ENCODE assay signal across 12 cellular contexts in the genomic region with DNA sequence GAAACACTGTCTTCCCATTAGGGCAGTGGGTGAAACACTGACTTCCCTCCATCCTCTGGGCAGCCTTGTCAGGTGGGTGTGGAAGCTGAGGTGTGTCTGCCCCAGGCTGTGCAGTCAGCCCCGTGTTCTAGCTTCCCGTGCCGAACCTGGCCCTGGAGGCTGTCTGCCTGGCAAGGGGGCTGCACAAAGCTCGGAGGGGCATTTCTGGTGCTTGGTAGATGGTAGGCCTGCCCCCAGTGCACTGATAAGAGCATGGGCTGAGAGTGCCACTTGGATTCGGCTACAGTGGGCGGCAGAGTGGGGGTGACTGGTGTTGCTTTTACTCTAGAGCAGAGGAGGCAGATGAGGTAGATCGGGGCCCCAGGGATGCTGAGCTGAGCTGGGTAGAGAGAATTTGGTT. TPM values are rescaled to one million over a fixed set of nuclear protein-coding genes. Genes with fewer than 3 reads are reported as not detected.
A peak's percentile ranks its signal among the peaks of the same experiment; 100 is the strongest.
DNase-seq lines count a peak whose midpoint lies in the region; ATAC-seq and TF ChIP-seq lines count a peak whose summit lies in the region.
"Had no signal": no experiment of that assay in that cellular context is flagged by ENCODE, and none has a peak within 500 bp of the region (broad histone marks: within the 10 kb centered on the region; RNA-seq: fewer than 3 reads in every experiment).

No MANE protein-coding gene starts in this region.

- TF ChIP-seq RAD21 in IMR-90 (IDR thresholded peaks at IDR 0.05; ENCODE audit: low read length), result no peak

- H3K27ac ChIP-seq in IMR-90 (ENCODE audit: insufficient read depth, low read length) (peak overlapping the region; percentile 26; the same call in 1 of the 2 replicates), epithelial cell of prostate (peak overlapping the region; percentile 93), esophagus muscularis mucosa (replicated peaks in 1 of 4) (no peak overlapping the region), body of pancreas (no peak overlapping the region)
- H3K27ac ChIP-seq: SK-N-MC, upper lobe of right lung had no signal

- TF ChIP-seq POLR2A in IMR-90 (IDR thresholded peaks at IDR 0.05; ENCODE audit: low read depth, low read length) (no peak), esophagus muscularis mucosa (IDR thresholded peaks at IDR 0.05; ENCODE audit: low read depth) (no peak), body of pancreas (IDR thresholded peaks at IDR 0.05) (no peak)

- no peaks in the 10 kb centered on the region for H3K36me3 ChIP-seq in IMR-90 (ENCODE audit: control insufficient read depth, insufficient read depth, low read length)
- no peaks in the 10 kb centered on the region for H3K36me3 ChIP-seq in esophagus muscularis mucosa
- H3K36me3 ChIP-seq in body of pancreas (replicated peaks in 1 of 2; ENCODE audit: insufficient read depth in 1 of 2, low read depth in 2 of 2), result no peaks in the 10 kb centered on the region
- H3K36me3 ChIP-seq: upper lobe of right lung had no signal

- dilution Hi-C loops in IMR-90 (cut with HindIII; ENCODE audit: low sequenced_read_pairs, unreplicated experiment), result no loop called here

- peak overlapping the region; percentile 33; the same call in 1 of the 2 replicates for H2BK20ac ChIP-seq in IMR-90 (ENCODE audit: low read depth, low read length)

- POLR2A ChIA-PET in IMR-90 (lab: Charles Lee; ENCODE audit: unreplicated experiment), result no interaction called here

- peaks cover 18 to 90% of the 10 kb centered on the region in 2 experiments for H3K79me1 ChIP-seq in IMR-90 (ENCODE audit: low read depth in 1 of 2, low read length in 2 of 2)

- in situ Hi-C loops in IMR-90 (cut with MboI; ENCODE audit: low sequenced_read_pairs), result no loop called here

- H3K4me2 ChIP-seq in IMR-90 (ENCODE audit: low read depth, low read length), result no peak overlapping the region; the same call in 1 of the 2 replicates

- H3K4me1 ChIP-seq in IMR-90 (ENCODE audit: control insufficient read depth, insufficient read depth, low read length) (peaks cover 46% of the 10 kb centered on the region), esophagus muscularis mucosa (peaks cover 74 to 97% (median 82%) of the 10 kb centered on the region in 4 donors), body of pancreas (peaks cover 61% of the 10 kb centered on the region)

- H4K5ac ChIP-seq in IMR-90 (ENCODE audit: low read depth, low read length), result no peak overlapping the region; the same call in 1 of the 2 replicates

- H3K9ac ChIP-seq in IMR-90 (ENCODE audit: low read depth, low read length), result peak overlapping the region; percentile 2; the same call in 1 of the 2 replicates

- no peaks in the 10 kb centered on the region for H3K9me3 Mint-ChIP-seq in nephron

- H2AFZ ChIP-seq in IMR-90 (replicated peaks; ENCODE audit: low read length, poor library complexity), result no peak overlapping the region

- H2AK9ac ChIP-seq in IMR-90 (replicated peaks; ENCODE audit: low read depth, low read length, poor library complexity), result peak overlapping the region; percentile 43

- ATAC-seq in IMR-90 (ENCODE audit: low read depth) (no peak), body of pancreas (no peak)
- ATAC-seq: upper lobe of right lung had no signal

- CTCF ChIA-PET in IMR-90 (lab: Yijun Ruan, JAX), result interaction anchor here (0.6 to 0.8 kb wide), 2 partner anchors 14 to 151 kb away, joined by 3 to 4 read pairs; no protein-coding TSS in a partner anchor

- TF ChIP-seq CTCF in IMR-90 (conservative IDR thresholded peaks at IDR 0.05; ENCODE audit: low read depth, low read length) (no peak), nephron (IDR thresholded peaks at IDR 0.05; ENCODE audit: unreplicated experiment in 3 of 3) (no peak), esophagus muscularis mucosa (IDR thresholded peaks at IDR 0.05) (no peak), body of pancreas (IDR thresholded peaks at IDR 0.05) (no peak)

- H3K27me3 Mint-ChIP-seq in nephron (ENCODE audit: low read depth), result no peaks in the 10 kb centered on the region

- peak; percentile 23 for DNase-seq in activated CD4-positive, alpha-beta T cell treated with anti-CD3 and anti-CD28 coated beads for 48 hours
- DNase-seq in activated CD4-positive, alpha-beta T cell treated with anti-CD3 and anti-CD28 coated beads for 4 hours, result no peak
- DNase-seq in IMR-90 (no peak), epithelial cell of prostate (ENCODE audit: low read depth, low spot score) (no peak), esophagus muscularis mucosa (ENCODE audit: extremely low spot score) (no peak), NCI-H2227 treated with DMSO at 0.1 percent for 48 hours (lab: John Stamatoyannopoulos, UW) (no peak), body of pancreas (no peak)
- DNase-seq: kidney, NCI-H187, upper lobe of right lung had no signal

- intact Hi-C loops in IMR-90 (cut with micrococcal nuclease) (loop anchor here (5.0 kb wide), 1 partner anchor 58 kb away; no protein-coding TSS in a partner anchor), esophagus muscularis mucosa (cut with DNase I) (loop anchor here (5.0 kb wide), 1 partner anchor 63 kb away; no protein-coding TSS in a partner anchor), body of pancreas (cut with DNase I) (loop anchor here (10.0 kb wide), 1 partner anchor 225 kb away; no protein-coding TSS in a partner anchor)

- H3K4me3 ChIP-seq in IMR-90 (ENCODE audit: insufficient read depth, low read depth, low read length) (no peak overlapping the region), esophagus muscularis mucosa (no peak overlapping the region), body of pancreas (no peak overlapping the region)
- H3K4me3 ChIP-seq: SK-N-MC, upper lobe of right lung had no signal

- H3K56ac ChIP-seq in IMR-90 (ENCODE audit: extremely low read depth, insufficient read depth, low read length), result no peak overlapping the region

- H2BK5ac ChIP-seq in IMR-90 (ENCODE audit: low read depth, low read length, poor library complexity, severe bottlenecking), result peak overlapping the region; percentile 44

- 94% methylated on average over 2 of the region's 7 CpGs; no CpG with 5 or more reads in 1 of the 2 experiments for WGBS in IMR-90 (ENCODE audit: extremely low coverage in 2 of 2, insufficient read length in 1 of 2), 2 experiments
- WGBS in esophagus muscularis mucosa, result 95% methylated on average over 7 of the region's 7 CpGs
- 97 to 100% methylated on average over 3 to 7 of the region's 7 CpGs for WGBS in body of pancreas, 2 donors

- BruUV-seq in IMR-90 (replicated peaks; lab: Mats Ljungman, UMichigan), result no TSS peak

- H2BK120ac ChIP-seq in IMR-90 (ENCODE audit: low read depth, low read length), result peak overlapping the region; percentile 38; the same call in 1 of the 2 replicates

- H2AK5ac ChIP-seq in IMR-90 (ENCODE audit: low read depth, low read length), result peak overlapping the region; percentile 84; the same call in 1 of the 2 replicates

- TF ChIP-seq EP300 in esophagus muscularis mucosa (IDR thresholded peaks at IDR 0.05), result no peak

- H3K18ac ChIP-seq in IMR-90 (ENCODE audit: low read depth, low read length), result peak overlapping the region; percentile 31; the same call in 1 of the 2 replicates

- peak overlapping the region; percentile 68 to 94 (median 90) for H3K27ac Mint-ChIP-seq in nephron

- no peaks in the 10 kb centered on the region for H3K27me3 ChIP-seq in IMR-90 (ENCODE audit: control insufficient read depth, insufficient read depth, low read length)
- no peaks in the 10 kb centered on the region for H3K27me3 ChIP-seq in esophagus muscularis mucosa
- no peaks in the 10 kb centered on the region for H3K27me3 ChIP-seq in body of pancreas
- H3K27me3 ChIP-seq: upper lobe of right lung had no signal

- H2BK15ac ChIP-seq in IMR-90 (ENCODE audit: low read depth, low read length), result peak overlapping the region; percentile 68; the same call in 2 of the 3 replicates

- H3K4me3 Mint-ChIP-seq in nephron, result no peak overlapping the region

- H3K9me1 ChIP-seq in IMR-90 (ENCODE audit: insufficient read depth, low read length), result peaks cover 48% of the 10 kb centered on the region

- H3K4ac ChIP-seq in IMR-90 (ENCODE audit: low read depth, low read length), result peak overlapping the region; percentile 76

- H4K8ac ChIP-seq in IMR-90 (ENCODE audit: low read depth in 2 of 2, low read length in 2 of 2), result peak overlapping the region in 1 of 2 experiments; percentile 1; a peak in 1 of 4 replicates

- no peaks in the 10 kb centered on the region for H3K36me3 Mint-ChIP-seq in nephron (ENCODE audit: low read depth)

- no peaks in the 10 kb centered on the region for H3K9me3 ChIP-seq in IMR-90 (ENCODE audit: control insufficient read depth, insufficient read depth, low read length)
- no peaks in the 10 kb centered on the region for H3K9me3 ChIP-seq in esophagus muscularis mucosa
- H3K9me3 ChIP-seq in body of pancreas, result no peaks in the 10 kb centered on the region
- H3K9me3 ChIP-seq: upper lobe of right lung had no signal

- H4K91ac ChIP-seq in IMR-90 (ENCODE audit: insufficient read depth, low read depth, low read length), result peak overlapping the region; percentile 34; the same call in 1 of the 2 replicates

- H4K20me1 ChIP-seq in IMR-90 (ENCODE audit: insufficient read depth, low read length), result peaks cover 94% of the 10 kb centered on the region

- peak overlapping the region; percentile 71 for H3K14ac ChIP-seq in IMR-90 (replicated peaks; ENCODE audit: low read depth, low read length)

- H3K4me1 Mint-ChIP-seq in nephron, result peaks cover 59% of the 10 kb centered on the region

- peak overlapping the region; percentile 79 for H3K23ac ChIP-seq in IMR-90 (ENCODE audit: low read depth, low read length)

TF ChIP-seq in IMR-90, 13 proteins besides CTCF, POLR2A, EP300 and RAD21:
- TF ChIP-seq SMC3 (IDR thresholded peaks at IDR 0.05; ENCODE audit: low read depth, low read length) (no peak), CHD1 (IDR thresholded peaks at IDR 0.05; ENCODE audit: low read depth, low read length) (no peak), RFX5 (IDR thresholded peaks at IDR 0.05; ENCODE audit: low read depth, low read length) (no peak), MAZ (IDR thresholded peaks at IDR 0.05; ENCODE audit: borderline replicate concordance, low read depth, low read length) (no peak), MAFK (IDR thresholded peaks at IDR 0.05; ENCODE audit: low read depth, low read length) (no peak), RCOR1 (IDR thresholded peaks at IDR 0.05; ENCODE audit: insufficient replicate concordance, low read length) (no peak)

RNA-seq across cellular contexts. Expression of gene IGF1R, which starts 21.3 kb away (rescaled TPM):
- total RNA-seq in IMR-90 (2012; rRNA removed), result 24.9 and 26.7 TPM in 2 replicates
- 24.0 and 27.1 TPM in 2 replicates for polyA plus RNA-seq in IMR-90 (2012; rRNA removed)
- 27.6 and 28.1 TPM in 2 replicates for polyA plus RNA-seq in IMR-90 (2012; cell fraction: cytosol; rRNA removed)
- 41.3 and 50.6 TPM in 2 replicates for polyA plus RNA-seq in IMR-90 (2012; cell fraction: nucleus; rRNA removed; ENCODE audit: low replicate concordance)
- total RNA-seq in esophagus muscularis mucosa, result 10 to 100 TPM; 33.6 to 95.3 (median 49.7) TPM
- total RNA-seq in body of pancreas, result 10 to 100 TPM; 34.8 to 55.7 TPM

Comparison
In these comparisons a context has a peak if more than half of its experiments do, and no peak if none do; other contexts are left out.
1. H3K27ac ChIP-seq: peak in IMR-90 (single experiment) and epithelial cell of prostate (single experiment); none in esophagus muscularis mucosa (0 of 4) and body of pancreas (0 of 4).